In genomic region chr14:75123991-75124390, GRCh38 we compare ENCODE assay signal across 8 cellular contexts. TPM values are rescaled to one million over a fixed set of nuclear protein-coding genes. Genes with fewer than 3 reads are reported as not detected.
DNase-seq lines count a peak whose midpoint lies in the region; ATAC-seq, FAIRE-seq and TF ChIP-seq lines count a peak whose summit lies in the region.

No MANE protein-coding gene starts in this region.

- ATAC-seq in A549 (peak in 1 of 2 experiments; percentile 29; a peak in 3 of 6 replicates), IMR-90 (ENCODE audit: low read depth) (0 out of 2 replicates have a peak, but pooled peaks have one; percentile 4), HG02798 (IDR thresholded peaks at IDR 0.05; ENCODE audit: poor library complexity, unreplicated experiment) (no peak)

- WGBS in A549 (ENCODE audit: missing lambda C conversion rate) = 7% methylated on average over 7 of the region's 7 CpGs
- WGBS in IMR-90 (ENCODE audit: extremely low coverage in 2 of 2, insufficient read length in 1 of 2), 2 experiments = no CpG with 5 or more reads among the region's 7 CpGs

- no peak overlapping the region for H3K18ac ChIP-seq in IMR-90 (ENCODE audit: low read depth, low read length)

- no peaks in the 10 kb centered on the region for H3K9me3 Mint-ChIP-seq in activated T-helper 1 cell treated with anti-CD3 and anti-CD28 coated beads, Interleukin-12 subunit alpha, Interleukin-12 subunit beta, Interleukin-2, Interleukin-4 antibody, amounts not matched to agents 30 ng/mL and 10 ng/mL and 1 ng/mL, durations not matched to agents 14 hours and 24 hours and 36 hours
- no peaks in the 10 kb centered on the region for H3K9me3 Mint-ChIP-seq in Caco-2 (ENCODE audit: unreplicated experiment)

- H3K23ac ChIP-seq in IMR-90 (ENCODE audit: low read depth, low read length) = no peak overlapping the region

- no peaks in the 10 kb centered on the region for H4K20me1 ChIP-seq in IMR-90 (ENCODE audit: insufficient read depth, low read length)

- peaks cover 52% of the 10 kb centered on the region for H3K4me1 Mint-ChIP-seq in activated T-helper 1 cell treated with anti-CD3 and anti-CD28 coated beads, Interleukin-12 subunit alpha, Interleukin-12 subunit beta, Interleukin-2, Interleukin-4 antibody, amounts not matched to agents 30 ng/mL and 10 ng/mL and 1 ng/mL, durations not matched to agents 14 hours and 24 hours and 36 hours (ENCODE audit: low read depth)
- no peaks in the 10 kb centered on the region for H3K4me1 Mint-ChIP-seq in Caco-2 (ENCODE audit: low read depth, unreplicated experiment)

- intact Hi-C loops in IMR-90 (cut with micrococcal nuclease) = no loop called here
- intact Hi-C loops in activated T-helper 1 cell treated with anti-CD3 and anti-CD28 coated beads, Interleukin-12 subunit alpha, Interleukin-12 subunit beta, Interleukin-2, Interleukin-4 antibody, amounts not matched to agents 30 ng/mL and 10 ng/mL and 1 ng/mL, durations not matched to agents 14 hours and 24 hours and 36 hours (cut with micrococcal nuclease) = no loop called here
- intact Hi-C loops in colonic mucosa (cut with DNase I) = no loop called here
- intact Hi-C loops in Caco-2 (cut with micrococcal nuclease; ENCODE audit: unreplicated experiment) = no loop called here

- H4K8ac ChIP-seq in IMR-90 (ENCODE audit: low read depth in 2 of 2, low read length in 2 of 2) = no peak overlapping the region; a peak in 1 of 4 replicates

- H3K27ac Mint-ChIP-seq in activated T-helper 1 cell treated with anti-CD3 and anti-CD28 coated beads, Interleukin-12 subunit alpha, Interleukin-12 subunit beta, Interleukin-2, Interleukin-4 antibody, amounts not matched to agents 30 ng/mL and 10 ng/mL and 1 ng/mL, durations not matched to agents 14 hours and 24 hours and 36 hours = peak overlapping the region; percentile 57
- H3K27ac Mint-ChIP-seq in Caco-2 (ENCODE audit: unreplicated experiment) = no peak overlapping the region

- no peak overlapping the region for H2BK20ac ChIP-seq in IMR-90 (ENCODE audit: low read depth, low read length)

- no peak overlapping the region for H2AK5ac ChIP-seq in IMR-90 (ENCODE audit: low read depth, low read length)

- no peak for TF ChIP-seq EP300 in A549 (IDR thresholded peaks at IDR 0.05)

- CTCF ChIA-PET in A549 (lab: Yijun Ruan, JAX) = interaction anchor here (0.7 to 10.0 kb wide), 2 partner anchors 36 to 176 kb away, joined by 3 to 250 read pairs; no protein-coding TSS in a partner anchor
- CTCF ChIA-PET in IMR-90 (lab: Yijun Ruan, JAX) = no interaction called here
- CTCF ChIA-PET in Caco-2 (lab: Charles Lee) = no interaction called here

- H3K27ac ChIP-seq in A549 (peak overlapping the region; percentile 31 to 44; a peak in 5 of 6 replicates), IMR-90 (ENCODE audit: insufficient read depth, low read length) (no peak overlapping the region), colonic mucosa (no peak overlapping the region)

- H3K4me1 ChIP-seq in A549 (peaks cover 62% of the 10 kb centered on the region), IMR-90 (ENCODE audit: control insufficient read depth, insufficient read depth, low read length) (peaks cover 6% of the 10 kb centered on the region; the same call in 1 of the 2 replicates), colonic mucosa (no peaks in the 10 kb centered on the region), Caco-2 (peaks cover 16% of the 10 kb centered on the region; the same call in 1 of the 2 replicates)

- no peak overlapping the region for H3K4ac ChIP-seq in IMR-90 (ENCODE audit: low read depth, low read length)

- TF ChIP-seq RAD21 in A549 (conservative IDR thresholded peaks at IDR 0.05 in 1 of 2, IDR thresholded peaks at IDR 0.05 in 1 of 2) (no peak), IMR-90 (IDR thresholded peaks at IDR 0.05; ENCODE audit: low read length) (no peak)

- H3K4me3 Mint-ChIP-seq in activated T-helper 1 cell treated with anti-CD3 and anti-CD28 coated beads, Interleukin-12 subunit alpha, Interleukin-12 subunit beta, Interleukin-2, Interleukin-4 antibody, amounts not matched to agents 30 ng/mL and 10 ng/mL and 1 ng/mL, durations not matched to agents 14 hours and 24 hours and 36 hours = peak overlapping the region; percentile 60
- no peak overlapping the region for H3K4me3 Mint-ChIP-seq in Caco-2 (ENCODE audit: unreplicated experiment)

- H3K27me3 ChIP-seq in IMR-90 (ENCODE audit: control insufficient read depth, insufficient read depth, low read length) (no peaks in the 10 kb centered on the region), kidney epithelial cell (ENCODE audit: control insufficient read depth, insufficient read depth, low read length) (no peaks in the 10 kb centered on the region), colonic mucosa (no peaks in the 10 kb centered on the region), Caco-2 (replicated peaks; ENCODE audit: control insufficient read depth, insufficient read depth, low read length) (no peaks in the 10 kb centered on the region)

- H3K4me2 ChIP-seq in A549 (peak overlapping the region; percentile 91), IMR-90 (ENCODE audit: low read depth, low read length) (no peak overlapping the region)

- no peak for TF ChIP-seq CTCF in A549 (IDR thresholded peaks at IDR 0.05)
- no peak for TF ChIP-seq CTCF in IMR-90 (conservative IDR thresholded peaks at IDR 0.05; ENCODE audit: low read depth, low read length)
- TF ChIP-seq CTCF in kidney epithelial cell (IDR thresholded peaks at IDR 0.05; ENCODE audit: insufficient read depth, low read length, poor library complexity, severe bottlenecking) = no peak
- no peak for TF ChIP-seq CTCF in colonic mucosa (IDR thresholded peaks at IDR 0.05)
- no peak for TF ChIP-seq CTCF in Caco-2 (IDR thresholded peaks at IDR 0.05; ENCODE audit: insufficient read depth in 1 of 2, low read depth in 1 of 2, low read length in 1 of 2, severe bottlenecking in 1 of 2, unreplicated experiment in 1 of 2)

- H3K9ac ChIP-seq in IMR-90 (ENCODE audit: low read depth, low read length) (no peak overlapping the region), colonic mucosa (ENCODE audit: low read depth in 2 of 2, low read length in 2 of 2) (no peak overlapping the region)

- peaks cover 3% of the 10 kb centered on the region; the same call in 1 of the 2 replicates for H3K9me1 ChIP-seq in IMR-90 (ENCODE audit: insufficient read depth, low read length)

- no peak overlapping the region for H2BK15ac ChIP-seq in IMR-90 (ENCODE audit: low read depth, low read length)

- no peak overlapping the region for H4K5ac ChIP-seq in IMR-90 (ENCODE audit: low read depth, low read length)

- no peak overlapping the region for H3K56ac ChIP-seq in IMR-90 (ENCODE audit: extremely low read depth, insufficient read depth, low read length)

- H3K14ac ChIP-seq in IMR-90 (replicated peaks; ENCODE audit: low read depth, low read length) = no peak overlapping the region

- dilution Hi-C loops in IMR-90 (cut with HindIII; ENCODE audit: low sequenced_read_pairs, unreplicated experiment) = no loop called here

- peaks cover 35% of the 10 kb centered on the region for H3K36me3 Mint-ChIP-seq in activated T-helper 1 cell treated with anti-CD3 and anti-CD28 coated beads, Interleukin-12 subunit alpha, Interleukin-12 subunit beta, Interleukin-2, Interleukin-4 antibody, amounts not matched to agents 30 ng/mL and 10 ng/mL and 1 ng/mL, durations not matched to agents 14 hours and 24 hours and 36 hours (ENCODE audit: low read depth)
- H3K36me3 Mint-ChIP-seq in Caco-2 (ENCODE audit: insufficient read depth, unreplicated experiment) = peaks cover 37% of the 10 kb centered on the region

- in situ Hi-C loops in IMR-90 (cut with MboI; ENCODE audit: low sequenced_read_pairs) = no loop called here

- no peak overlapping the region for H2BK5ac ChIP-seq in IMR-90 (ENCODE audit: low read depth, low read length, poor library complexity, severe bottlenecking)

- no peaks in the 10 kb centered on the region for H3K9me3 ChIP-seq in A549
- H3K9me3 ChIP-seq in IMR-90 (ENCODE audit: control insufficient read depth, insufficient read depth, low read length) = no peaks in the 10 kb centered on the region
- no peaks in the 10 kb centered on the region for H3K9me3 ChIP-seq in colonic mucosa
- H3K9me3 ChIP-seq in Caco-2 = no peaks in the 10 kb centered on the region

- BruUV-seq in IMR-90 (replicated peaks; lab: Mats Ljungman, UMichigan) (no TSS peak), Caco-2 (replicated peaks; lab: Mats Ljungman, UMichigan) (no TSS peak)

- H4K91ac ChIP-seq in IMR-90 (ENCODE audit: insufficient read depth, low read depth, low read length) = no peak overlapping the region

- peak; percentile 69 for DNase-seq in A549 (ENCODE audit: low read depth in 1 of 2, low spot score in 1 of 2)
- DNase-seq in IMR-90 = peak; percentile 86
- DNase-seq in activated T-helper 1 cell treated with anti-CD3 and anti-CD28 coated beads, Interleukin-12 subunit alpha, Interleukin-12 subunit beta, Interleukin-2, Interleukin-4 antibody, amounts not matched to agents 30 ng/mL and 10 ng/mL and 1 ng/mL, durations not matched to agents 14 hours and 24 hours and 36 hours (ENCODE audit: low spot score) = peak; percentile 12
- peak; percentile 61 for DNase-seq in kidney epithelial cell (ENCODE audit: low read depth)
- no peak for DNase-seq in colonic mucosa
- DNase-seq in NCI-H146 (lab: John Stamatoyannopoulos, UW) = no peak
- no peak for DNase-seq in Caco-2

- peaks cover 1% of the 10 kb centered on the region; the same call in 1 of the 2 replicates for H3K36me3 ChIP-seq in IMR-90 (ENCODE audit: control insufficient read depth, insufficient read depth, low read length)
- no peaks in the 10 kb centered on the region for H3K36me3 ChIP-seq in kidney epithelial cell (ENCODE audit: control insufficient read depth, insufficient read depth, low read length)
- H3K36me3 ChIP-seq in colonic mucosa = peaks cover 4% of the 10 kb centered on the region
- 0 out of 2 replicates have a peak, but pooled peaks cover 1% of the 10 kb centered on the region for H3K36me3 ChIP-seq in Caco-2 (ENCODE audit: control insufficient read depth, insufficient read depth, low read length)

- TF ChIP-seq POLR2A in A549 (IDR thresholded peaks at IDR 0.05; ENCODE audit: low read length) = no peak
- no peak for TF ChIP-seq POLR2A in IMR-90 (IDR thresholded peaks at IDR 0.05; ENCODE audit: low read depth, low read length)

- H2BK120ac ChIP-seq in IMR-90 (ENCODE audit: low read depth, low read length) = no peak overlapping the region

- POLR2A ChIA-PET in A549 (lab: Yijun Ruan, JAX) (interaction anchor here (1.6 kb wide), 1 partner anchor 155 kb away, joined by 4 read pairs; the partner anchor contains the start of gene FOS), IMR-90 (lab: Charles Lee; ENCODE audit: unreplicated experiment) (no interaction called here), Caco-2 (lab: Charles Lee) (no interaction called here)

- H3K4me3 ChIP-seq in A549 (no peak overlapping the region), IMR-90 (ENCODE audit: insufficient read depth, low read depth, low read length) (no peak overlapping the region), kidney epithelial cell (ENCODE audit: low read depth, low read length) (no peak overlapping the region), colonic mucosa (no peak overlapping the region), Caco-2 (ENCODE audit: low read depth, low read length) (no peak overlapping the region)

- H2AK9ac ChIP-seq in IMR-90 (replicated peaks; ENCODE audit: low read depth, low read length, poor library complexity) = no peak overlapping the region

- H3K79me1 ChIP-seq in IMR-90 (ENCODE audit: low read depth in 1 of 2, low read length in 2 of 2) = peaks cover 24 to 39% of the 10 kb centered on the region in 2 experiments

- no peaks in the 10 kb centered on the region for H3K27me3 Mint-ChIP-seq in activated T-helper 1 cell treated with anti-CD3 and anti-CD28 coated beads, Interleukin-12 subunit alpha, Interleukin-12 subunit beta, Interleukin-2, Interleukin-4 antibody, amounts not matched to agents 30 ng/mL and 10 ng/mL and 1 ng/mL, durations not matched to agents 14 hours and 24 hours and 36 hours (ENCODE audit: insufficient read depth)
- H3K27me3 Mint-ChIP-seq in Caco-2 (ENCODE audit: insufficient read depth, unreplicated experiment) = no peaks in the 10 kb centered on the region

- no peak for FAIRE-seq in A549 (lab: Jason Lieb, UNC)

- H2AFZ ChIP-seq in IMR-90 (replicated peaks; ENCODE audit: low read length, poor library complexity) = no peak overlapping the region

RNA-seq across cellular contexts. Expression of gene NEK9, which starts 2.9 kb away (rescaled TPM):
- polyA plus RNA-seq in A549 (2011; rRNA removed) (75.9 and 79.7 TPM in 2 replicates), A549 (2017; fragmentation: RNase III; extraction: RNeasy Plus Mini Kit Qiagen cat#74134 plus additional on column Dnase treatment) (44.3 to 51.1 TPM (median 49.4 TPM) in 3 replicates), IMR-90 (2012; rRNA removed) (18.8 and 23.2 TPM in 2 replicates)
- polyA plus RNA-seq in A549 (2012; cell fraction: cytosol; rRNA removed) = 27.0 and 31.8 TPM in 2 replicates
- 37.6 and 48.7 TPM in 2 replicates for polyA plus RNA-seq in A549 (2012; cell fraction: nucleus; rRNA removed)
- polyA minus RNA-seq in A549 (2011; rRNA and poly(A)+ RNA removed) = 46.4 and 53.1 TPM in 2 replicates
- total RNA-seq in IMR-90 (2012; rRNA removed) (22.9 and 31.4 TPM in 2 replicates), kidney epithelial cell (28.1 and 43.5 TPM in 2 replicates), colonic mucosa (10 to 100 TPM; 49.5 to 57.3 TPM), Caco-2 (2022) (64.0 and 69.2 TPM in 2 replicates)
- polyA plus RNA-seq in IMR-90 (2012; cell fraction: cytosol; rRNA removed) = 13.8 and 26.9 TPM in 2 replicates
- polyA plus RNA-seq in IMR-90 (2012; cell fraction: nucleus; rRNA removed; ENCODE audit: low replicate concordance) = 42.3 and 45.3 TPM in 2 replicates
- 76.8 and 77.0 TPM in 2 replicates for total RNA-seq in activated T-helper 1 cell treated with anti-CD3 and anti-CD28 coated beads, Interleukin-12 subunit alpha, Interleukin-12 subunit beta, Interleukin-2, Interleukin-4 antibody, amounts not matched to agents 30 ng/mL and 10 ng/mL and 1 ng/mL, durations not matched to agents 14 hours and 24 hours and 36 hours

RNA-seq across cellular contexts. Expression of gene TMED10, which starts 52.4 kb away (rescaled TPM):
- polyA plus RNA-seq in A549 (2011; rRNA removed) (354 and 378 TPM in 2 replicates), A549 (2017; fragmentation: RNase III; extraction: RNeasy Plus Mini Kit Qiagen cat#74134 plus additional on column Dnase treatment) (275 to 294 TPM (median 290 TPM) in 3 replicates), IMR-90 (2012; rRNA removed) (244 and 254 TPM in 2 replicates)
- polyA plus RNA-seq in A549 (2012; cell fraction: cytosol; rRNA removed) = 128 and 189 TPM in 2 replicates
- polyA plus RNA-seq in A549 (2012; cell fraction: nucleus; rRNA removed) = 155 and 161 TPM in 2 replicates
- polyA minus RNA-seq in A549 (2011; rRNA and poly(A)+ RNA removed) = 451 and 495 TPM in 2 replicates
- total RNA-seq in IMR-90 (2012; rRNA removed) (327 and 441 TPM in 2 replicates), kidney epithelial cell (271 and 309 TPM in 2 replicates), colonic mucosa (100 to 1,000 TPM; 387 to 432 TPM), Caco-2 (2022) (236 and 255 TPM in 2 replicates)
- 142 and 290 TPM in 2 replicates for polyA plus RNA-seq in IMR-90 (2012; cell fraction: cytosol; rRNA removed)
- 69.6 and 90.7 TPM in 2 replicates for polyA plus RNA-seq in IMR-90 (2012; cell fraction: nucleus; rRNA removed; ENCODE audit: low replicate concordance)
- 195 and 204 TPM in 2 replicates for total RNA-seq in activated T-helper 1 cell treated with anti-CD3 and anti-CD28 coated beads, Interleukin-12 subunit alpha, Interleukin-12 subunit beta, Interleukin-2, Interleukin-4 antibody, amounts not matched to agents 30 ng/mL and 10 ng/mL and 1 ng/mL, durations not matched to agents 14 hours and 24 hours and 36 hours

RNA-seq across cellular contexts. Expression of gene ZC2HC1C, which starts 54.5 kb away (rescaled TPM):
- polyA plus RNA-seq in A549 (2011; rRNA removed) = 2.4 and 2.7 TPM in 2 replicates
- polyA plus RNA-seq in A549 (2012; cell fraction: cytosol; rRNA removed) = 0.98 and 1.2 TPM in 2 replicates
- 0.38 and 0.59 TPM in 2 replicates for polyA plus RNA-seq in A549 (2012; cell fraction: nucleus; rRNA removed)
- polyA plus RNA-seq in A549 (2017; fragmentation: RNase III; extraction: RNeasy Plus Mini Kit Qiagen cat#74134 plus additional on column Dnase treatment) = 2.7 to 3.9 TPM (median 2.8 TPM) in 3 replicates
- 1.1 and 1.5 TPM in 2 replicates for polyA minus RNA-seq in A549 (2011; rRNA and poly(A)+ RNA removed)
- 0.28 and 0.54 TPM in 2 replicates for total RNA-seq in IMR-90 (2012; rRNA removed)
- 0.15 and 0.36 TPM in 2 replicates for polyA plus RNA-seq in IMR-90 (2012; rRNA removed)
- polyA plus RNA-seq in IMR-90 (2012; cell fraction: cytosol; rRNA removed) = 0.11 and 0.13 TPM in 2 replicates
- 0.09 and 0.34 TPM in 2 replicates for polyA plus RNA-seq in IMR-90 (2012; cell fraction: nucleus; rRNA removed; ENCODE audit: low replicate concordance)
- 0.71 and 0.80 TPM in 2 replicates for total RNA-seq in activated T-helper 1 cell treated with anti-CD3 and anti-CD28 coated beads, Interleukin-12 subunit alpha, Interleukin-12 subunit beta, Interleukin-2, Interleukin-4 antibody, amounts not matched to agents 30 ng/mL and 10 ng/mL and 1 ng/mL, durations not matched to agents 14 hours and 24 hours and 36 hours
- 4.0 and 9.2 TPM in 2 replicates for total RNA-seq in kidney epithelial cell
- total RNA-seq in colonic mucosa = 1 to 10 TPM; 3.2 to 4.6 TPM
- 2.5 and 3.8 TPM in 2 replicates for total RNA-seq in Caco-2 (2022)

Comparison
In these comparisons a context has a peak if more than half of its experiments do, and no peak if none do; other contexts are left out.
1. DNase-seq: peak in A549 (2 of 2), IMR-90 (single experiment), activated T-helper 1 cell treated with anti-CD3 and anti-CD28 coated beads, Interleukin-12 subunit alpha, Interleukin-12 subunit beta, Interleukin-2, Interleukin-4 antibody, amounts not matched to agents 30 ng/mL and 10 ng/mL and 1 ng/mL, durations not matched to agents 14 hours and 24 hours and 36 hours (single experiment) and kidney epithelial cell (single experiment); none in colonic mucosa (single experiment), NCI-H146 (single experiment) and Caco-2 (0 of 2).
2. H3K27ac ChIP-seq: peak in A549 (2 of 2); none in IMR-90 (single experiment) and colonic mucosa (single experiment).